Comparison of ENCODE assay signal across 8 cellular contexts in genomic region chr6:158817298-158818007, GRCh38. TPM values are rescaled to one million over a fixed set of nuclear protein-coding genes. Genes with fewer than 3 reads are reported as not detected.
A peak's percentile ranks its signal among the peaks of the same experiment; 100 is the strongest.
DNase-seq lines count a peak whose midpoint lies in the region; ATAC-seq and TF ChIP-seq lines count a peak whose summit lies in the region.

No MANE protein-coding gene starts in this region.

- peaks cover 48% of the 10 kb centered on the region for H3K4me1 Mint-ChIP-seq in T-helper 1 cell treated with Interleukin-12 subunit alpha and Interleukin-12 subunit beta and Interleukin-4 antibody, amounts not matched to agents 30 μg/mL and 1 μg/mL, for 36 hours (ENCODE audit: low read depth)
- peaks cover 42% of the 10 kb centered on the region for H3K4me1 Mint-ChIP-seq in type B pancreatic cell (ENCODE audit: unreplicated experiment)

- peak overlapping the region; percentile 71 for H3K9ac ChIP-seq in HUES48 (ENCODE audit: low read depth, low read length)

- H3K27ac ChIP-seq in HUES48 (ENCODE audit: low read depth, low read length) (peak overlapping the region; percentile 83), ectodermal cell (ENCODE audit: insufficient read depth, low read depth, low read length, poor library complexity, severe bottlenecking) (no peak overlapping the region)

- H3K27ac Mint-ChIP-seq in T-helper 1 cell treated with Interleukin-12 subunit alpha and Interleukin-12 subunit beta and Interleukin-4 antibody, amounts not matched to agents 30 μg/mL and 1 μg/mL, for 36 hours = peak overlapping the region; percentile 97
- peak overlapping the region; percentile 96 for H3K27ac Mint-ChIP-seq in type B pancreatic cell

- H3K36me3 ChIP-seq in HUES48 (ENCODE audit: control insufficient read depth, insufficient read depth, low read length) (peaks cover 50% of the 10 kb centered on the region), ectodermal cell (ENCODE audit: control insufficient read depth, insufficient read depth, low read length) (peaks cover 7% of the 10 kb centered on the region)

- H3K27me3 ChIP-seq in HUES48 (ENCODE audit: control insufficient read depth, insufficient read depth, low read length) (peaks cover 8% of the 10 kb centered on the region), ectodermal cell (ENCODE audit: control insufficient read depth, insufficient read depth, low read length, poor library complexity, severe bottlenecking) (no peaks in the 10 kb centered on the region)

- H3K36me3 Mint-ChIP-seq in T-helper 1 cell treated with Interleukin-12 subunit alpha and Interleukin-12 subunit beta and Interleukin-4 antibody, amounts not matched to agents 30 μg/mL and 1 μg/mL, for 36 hours (ENCODE audit: low read depth) = peaks cover 47% of the 10 kb centered on the region
- H3K36me3 Mint-ChIP-seq in type B pancreatic cell = peaks cover 49% of the 10 kb centered on the region

- H3K27me3 Mint-ChIP-seq in T-helper 1 cell treated with Interleukin-12 subunit alpha and Interleukin-12 subunit beta and Interleukin-4 antibody, amounts not matched to agents 30 μg/mL and 1 μg/mL, for 36 hours (ENCODE audit: low read depth) = no peaks in the 10 kb centered on the region
- peaks cover 6% of the 10 kb centered on the region for H3K27me3 Mint-ChIP-seq in type B pancreatic cell

- no peak for TF ChIP-seq CTCF in AG10803 (conservative IDR thresholded peaks at IDR 0.05; ENCODE audit: low read length)
- no peak for TF ChIP-seq CTCF in type B pancreatic cell (conservative IDR thresholded peaks at IDR 0.05)

- H3K9me3 ChIP-seq in HUES48 (ENCODE audit: control insufficient read depth, insufficient read depth, low read length) (0 out of 2 replicates have a peak, but pooled peaks cover 2% of the 10 kb centered on the region), ectodermal cell (ENCODE audit: control insufficient read depth, low read length) (no peaks in the 10 kb centered on the region)

- DNase-seq in AG10803 (ENCODE audit: low read depth) (peak; percentile 34), medulla oblongata (ENCODE audit: extremely low spot score) (peak; percentile 43), type B pancreatic cell (ENCODE audit: extremely low spot score, unreplicated experiment) (no peak), 8988T (no peak)

- no peaks in the 10 kb centered on the region for H3K9me3 Mint-ChIP-seq in T-helper 1 cell treated with Interleukin-12 subunit alpha and Interleukin-12 subunit beta and Interleukin-4 antibody, amounts not matched to agents 30 μg/mL and 1 μg/mL, for 36 hours
- H3K9me3 Mint-ChIP-seq in type B pancreatic cell = peaks cover 10% of the 10 kb centered on the region

- no peak for ATAC-seq in HG02642 (IDR thresholded peaks at IDR 0.05; ENCODE audit: poor library complexity, unreplicated experiment)

- WGBS in ectodermal cell, 2 experiments = 4 to 5% methylated on average over 18 to 20 of the region's 20 CpGs

- peak overlapping the region; percentile 98 for H3K4me3 Mint-ChIP-seq in T-helper 1 cell treated with Interleukin-12 subunit alpha and Interleukin-12 subunit beta and Interleukin-4 antibody, amounts not matched to agents 30 μg/mL and 1 μg/mL, for 36 hours
- H3K4me3 Mint-ChIP-seq in type B pancreatic cell = peak overlapping the region; percentile 100

- H3K4me3 ChIP-seq in AG10803 (ENCODE audit: low read length) (peak overlapping the region; percentile 87), HUES48 (ENCODE audit: low read depth, low read length) (peak overlapping the region; percentile 89), ectodermal cell (ENCODE audit: insufficient read depth, low read depth, low read length) (peak overlapping the region; percentile 72)

- H3K4me1 ChIP-seq in HUES48 (ENCODE audit: control insufficient read depth, insufficient read depth, low read length) (peaks cover 41% of the 10 kb centered on the region), ectodermal cell (ENCODE audit: control insufficient read depth, insufficient read depth, low read length) (peaks cover 12% of the 10 kb centered on the region)

RNA-seq across cellular contexts. Expression of gene EZR, which starts 1.7 kb away (rescaled TPM):
- 65.9 TPM for polyA plus RNA-seq in ectodermal cell (2013, experiment 1 of 4)
- polyA plus RNA-seq in ectodermal cell (2013, experiment 2 of 4) = 67.9 TPM
- polyA plus RNA-seq in ectodermal cell (2013, experiment 3 of 4) = 57.2 TPM
- 57.9 TPM for polyA plus RNA-seq in ectodermal cell (2013, experiment 4 of 4)
- total RNA-seq in type B pancreatic cell (ENCODE audit: low replicate concordance) = 166 and 349 TPM in 2 replicates

Comparison
In these comparisons a context has a peak if more than half of its experiments do, and no peak if none do; other contexts are left out.
1. DNase-seq: peak in AG10803 (single experiment) and medulla oblongata (single experiment); none in type B pancreatic cell (single experiment) and 8988T (single experiment).
2. Peak in every context shown above with its lines, with median percentiles within 50 percentile points of each other: H3K4me3 ChIP-seq.